8 cellular contexts compared by ENCODE assay signal in genomic region chr7:30548762-30549344, GRCh38. TPM values are rescaled to one million over a fixed set of nuclear protein-coding genes. Genes with fewer than 3 reads are reported as not detected.
A peak's percentile ranks its signal among the peaks of the same experiment; 100 is the strongest.
DNase-seq lines count a peak whose midpoint lies in the region; ATAC-seq and TF ChIP-seq lines count a peak whose summit lies in the region.

No MANE protein-coding gene starts in this region.

- no peaks in the 10 kb centered on the region for H4K20me1 ChIP-seq in KMS-11 (ENCODE audit: insufficient read depth)

- H3K27ac ChIP-seq in KMS-11 (no peak overlapping the region), Peyer's patch (no peak overlapping the region), left ventricle myocardium inferior (replicated peaks) (peak overlapping the region; percentile 64), psoas muscle (peak overlapping the region; percentile 37)

- no peak overlapping the region for H3K4me3 ChIP-seq in KMS-11 (IDR thresholded peaks at IDR 0.05; ENCODE audit: insufficient read depth, low read depth, low read length)
- no peak overlapping the region for H3K4me3 ChIP-seq in Peyer's patch
- no peak overlapping the region for H3K4me3 ChIP-seq in left ventricle myocardium inferior
- no peak overlapping the region for H3K4me3 ChIP-seq in psoas muscle

- intact Hi-C loops in left ventricle myocardium inferior (cut with micrococcal nuclease) (no loop called here), psoas muscle (cut with DNase I) (loop anchor here (2.0 to 5.0 kb wide), 2 partner anchors 16 to 188 kb away; no protein-coding TSS in a partner anchor)

- no peaks in the 10 kb centered on the region for H3K4me1 ChIP-seq in KMS-11 (ENCODE audit: low read depth, poor library complexity, severe bottlenecking)
- peaks cover 0 to 20% (median 1%) of the 10 kb centered on the region in 4 donors for H3K4me1 ChIP-seq in Peyer's patch
- peaks cover 38% of the 10 kb centered on the region for H3K4me1 ChIP-seq in left ventricle myocardium inferior
- peaks cover 10% of the 10 kb centered on the region for H3K4me1 ChIP-seq in psoas muscle

- no peak overlapping the region for H3K9ac ChIP-seq in KMS-11

- H3K36me3 ChIP-seq in KMS-11 (ENCODE audit: insufficient read depth): no peaks in the 10 kb centered on the region
- no peaks in the 10 kb centered on the region for H3K36me3 ChIP-seq in Peyer's patch
- no peaks in the 10 kb centered on the region for H3K36me3 ChIP-seq in left ventricle myocardium inferior
- H3K36me3 ChIP-seq in psoas muscle (ENCODE audit: insufficient read depth in 1 of 2, low read depth in 1 of 2): peaks cover 3 to 28% of the 10 kb centered on the region in 2 donors

- DNase-seq in AG09319 (ENCODE audit: extremely low read depth, low read depth): peak; percentile 27
- peak; percentile 46 to 83 (median 63) for DNase-seq in Peyer's patch
- peak in 52 of 58 donors; percentile 12 to 88 (median 53) for DNase-seq in anterior cingulate cortex (lab: John Stamatoyannopoulos, UW)
- peak; percentile 41 for DNase-seq in left ventricle myocardium inferior
- DNase-seq in psoas muscle: peak in 1 of 2 donors; percentile 51

- TF ChIP-seq POLR2A in Peyer's patch (IDR thresholded peaks at IDR 0.05): no peak

- WGBS in psoas muscle, 3 donors: 19 to 24% (median 23%) methylated on average over 7 of the region's 7 CpGs

- no peak overlapping the region for H3K4me2 ChIP-seq in KMS-11

- H2AFZ ChIP-seq in KMS-11 (ENCODE audit: low read depth): no peak overlapping the region

- H3K9me3 ChIP-seq in Peyer's patch (no peaks in the 10 kb centered on the region), left ventricle myocardium inferior (replicated peaks) (no peaks in the 10 kb centered on the region), psoas muscle (no peaks in the 10 kb centered on the region)

- H3K79me2 ChIP-seq in KMS-11 (ENCODE audit: insufficient read depth, low read depth): no peaks in the 10 kb centered on the region

- ATAC-seq in GM18511 (IDR thresholded peaks at IDR 0.05; ENCODE audit: unreplicated experiment) (peak; percentile 63), psoas muscle (peak; percentile 75 to 83 (median 81)), GM21528 (IDR thresholded peaks at IDR 0.05; ENCODE audit: low FRiP score, unreplicated experiment) (no peak)

- TF ChIP-seq CTCF in AG09319 (IDR thresholded peaks at IDR 0.05; ENCODE audit: low read depth, low read length) (peak; percentile 78), KMS-11 (conservative IDR thresholded peaks at IDR 0.05; ENCODE audit: low read depth, low read length) (peak; percentile 93), Peyer's patch (IDR thresholded peaks at IDR 0.05) (peak; percentile 44 to 91 (median 80)), left ventricle myocardium inferior (IDR thresholded peaks at IDR 0.05; ENCODE audit: borderline replicate concordance) (peak; percentile 92), psoas muscle (IDR thresholded peaks at IDR 0.05) (peak; percentile 88)

- H3K27me3 ChIP-seq in KMS-11 (ENCODE audit: insufficient read depth, low read depth) (no peaks in the 10 kb centered on the region), Peyer's patch (no peaks in the 10 kb centered on the region), left ventricle myocardium inferior (ENCODE audit: low read depth) (no peaks in the 10 kb centered on the region), psoas muscle (ENCODE audit: insufficient read depth in 3 of 3, low read length in 2 of 3) (no peaks in the 10 kb centered on the region)

RNA-seq across cellular contexts. Expression of gene GGCT, which starts 44.2 kb away (rescaled TPM):
- total RNA-seq in Peyer's patch (10 to 100 TPM; 18.1 to 24.8 (median 19.2) TPM), left ventricle myocardium inferior (18.9 TPM), psoas muscle (10 to 100 TPM; 16.2 to 20.6 (median 17.0) TPM)
- 10 to 100 TPM; 30.8 to 55.7 (median 31.8) TPM for polyA plus RNA-seq in psoas muscle

RNA-seq across cellular contexts. Expression of gene GARS1, which starts 45.8 kb away (rescaled TPM):
- total RNA-seq in Peyer's patch: 10 to 100 TPM; 50.4 to 77.8 (median 70.1) TPM
- total RNA-seq in left ventricle myocardium inferior: 42.3 TPM
- total RNA-seq in psoas muscle: 10 to 100 TPM; 44.5 to 80.3 (median 59.1) TPM
- polyA plus RNA-seq in psoas muscle: 100 to 1,000 TPM in 1 of 3 donors, 10 to 100 TPM in 2; 48.9 to 146 (median 71.6) TPM

Comparison
In these comparisons a context has a peak if more than half of its experiments do, and no peak if none do; other contexts are left out.
1. H3K27ac ChIP-seq: peak in left ventricle myocardium inferior (single experiment) and psoas muscle (single experiment); none in KMS-11 (single experiment) and Peyer's patch (0 of 4).
2. Peak in every context shown above with its lines, with median percentiles within 50 percentile points of each other: CTCF ChIP-seq.